14 cellular contexts compared by ENCODE assay signal in the genomic region with DNA sequence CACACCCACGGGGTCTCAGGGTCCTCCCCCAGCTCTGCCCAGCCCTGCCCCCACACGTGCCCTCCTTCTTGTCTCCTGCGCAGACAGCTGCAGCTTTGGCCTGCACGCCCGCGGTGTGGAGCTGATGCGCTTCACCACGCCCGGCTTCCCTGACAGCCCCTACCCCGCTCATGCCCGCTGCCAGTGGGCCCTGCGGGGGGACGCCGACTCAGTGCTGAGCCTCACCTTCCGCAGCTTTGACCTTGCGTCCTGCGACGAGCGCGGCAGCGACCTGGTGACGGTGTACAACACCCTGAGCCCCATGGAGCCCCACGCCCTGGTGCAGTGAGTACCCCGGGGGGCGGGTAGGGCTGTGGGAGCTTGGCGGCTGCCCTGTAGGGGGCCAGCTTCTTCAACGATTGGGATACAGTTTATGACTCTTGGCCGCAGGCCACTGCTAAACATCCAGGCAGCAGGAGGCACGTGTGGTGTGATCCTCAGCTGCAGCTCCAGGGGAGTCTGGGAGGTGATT. TPM values are rescaled to one million over a fixed set of nuclear protein-coding genes. Genes with fewer than 3 reads are reported as not detected.
"Had no signal": no experiment of that assay in that cellular context is flagged by ENCODE, and none has a peak within 500 bp of the region (broad histone marks: within the 10 kb centered on the region; RNA-seq: fewer than 3 reads in every experiment).

No MANE protein-coding gene starts in this region.

- H3K4me1 ChIP-seq: tibial artery, vagina had no signal

- H3K27me3 ChIP-seq: pancreas, vagina had no signal

- H3K4me3 ChIP-seq: lung, pancreas, tibial artery, vagina had no signal

- ATAC-seq: activated CD8-positive, alpha-beta memory T cell treated with anti-CD3 and anti-CD28 coated beads, Interleukin-2, amount 10 ng/mL, durations not matched to agents 7 days and 5 days; T-helper 17 cell had no signal

- H3K36me3 ChIP-seq: vagina had no signal

- H3K27ac ChIP-seq: tibial artery, vagina had no signal

- H3K9me3 ChIP-seq: pancreas, tibial artery, vagina had no signal

- DNase-seq: activated CD4-positive, alpha-beta T cell treated with anti-CD3 and anti-CD28 coated beads, Interleukin-2, amount 50 U/mL, for 48 hours; activated CD8-positive, alpha-beta memory T cell treated with anti-CD3 and anti-CD28 coated beads, Interleukin-2, amount 10 ng/mL, durations not matched to agents 7 days and 5 days; activated gamma-delta T cell; activated naive CD8-positive, alpha-beta T cell treated with anti-CD3 and anti-CD28 coated beads for 36 hours; activated T-cell treated with anti-CD3 and anti-CD28 coated beads, Interleukin-2, amount 50 U/mL, for 48 hours; cerebellar nuclear complex; hippocampal formation; stimulated activated CD4-positive, alpha-beta T cell treated with anti-CD3 and anti-CD28 coated beads, Interleukin-4, amount 100 ng/mL, for 4 hours; T-helper 17 cell; tibial artery had no signal

RNA-seq across cellular contexts. Expression of a gene that starts 30.8 kb away (rescaled TPM):
- total RNA-seq: activated CD8-positive, alpha-beta memory T cell treated with anti-CD3 and anti-CD28 coated beads, Interleukin-2, amount 10 ng/mL, durations not matched to agents 7 days and 5 days had no signal
- polyA plus RNA-seq: neural cell had no signal
